ENCODE assay signal across 1 cellular context in the genomic region with DNA sequence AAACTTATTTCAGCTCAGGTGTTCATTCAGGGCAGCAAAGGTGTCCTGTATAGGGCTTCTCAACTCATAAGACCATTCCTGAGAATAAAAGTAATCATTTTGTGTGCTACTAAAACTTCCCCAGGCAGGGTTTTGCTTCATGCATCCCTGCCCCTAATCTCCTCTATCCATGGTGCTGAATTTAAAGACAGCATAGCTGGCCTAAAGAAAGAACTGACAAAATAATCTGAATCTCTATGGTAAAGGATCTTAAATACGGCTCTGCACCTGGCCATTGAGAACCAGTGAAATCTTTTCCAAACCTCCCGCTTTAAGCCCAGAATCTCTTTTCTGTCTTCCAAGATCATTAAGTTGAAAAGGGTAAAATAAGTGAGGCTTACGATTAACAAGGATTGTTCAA.
A peak's percentile ranks its signal among the peaks of the same experiment; 100 is the strongest.
TF ChIP-seq lines count a peak whose summit lies in the region.

No MANE protein-coding gene starts in this region.

TF ChIP-seq in HCT116, 20 proteins besides CTCF, POLR2A, EP300 and RAD21 (continued from another document):
- TF ChIP-seq, protein P1, sequence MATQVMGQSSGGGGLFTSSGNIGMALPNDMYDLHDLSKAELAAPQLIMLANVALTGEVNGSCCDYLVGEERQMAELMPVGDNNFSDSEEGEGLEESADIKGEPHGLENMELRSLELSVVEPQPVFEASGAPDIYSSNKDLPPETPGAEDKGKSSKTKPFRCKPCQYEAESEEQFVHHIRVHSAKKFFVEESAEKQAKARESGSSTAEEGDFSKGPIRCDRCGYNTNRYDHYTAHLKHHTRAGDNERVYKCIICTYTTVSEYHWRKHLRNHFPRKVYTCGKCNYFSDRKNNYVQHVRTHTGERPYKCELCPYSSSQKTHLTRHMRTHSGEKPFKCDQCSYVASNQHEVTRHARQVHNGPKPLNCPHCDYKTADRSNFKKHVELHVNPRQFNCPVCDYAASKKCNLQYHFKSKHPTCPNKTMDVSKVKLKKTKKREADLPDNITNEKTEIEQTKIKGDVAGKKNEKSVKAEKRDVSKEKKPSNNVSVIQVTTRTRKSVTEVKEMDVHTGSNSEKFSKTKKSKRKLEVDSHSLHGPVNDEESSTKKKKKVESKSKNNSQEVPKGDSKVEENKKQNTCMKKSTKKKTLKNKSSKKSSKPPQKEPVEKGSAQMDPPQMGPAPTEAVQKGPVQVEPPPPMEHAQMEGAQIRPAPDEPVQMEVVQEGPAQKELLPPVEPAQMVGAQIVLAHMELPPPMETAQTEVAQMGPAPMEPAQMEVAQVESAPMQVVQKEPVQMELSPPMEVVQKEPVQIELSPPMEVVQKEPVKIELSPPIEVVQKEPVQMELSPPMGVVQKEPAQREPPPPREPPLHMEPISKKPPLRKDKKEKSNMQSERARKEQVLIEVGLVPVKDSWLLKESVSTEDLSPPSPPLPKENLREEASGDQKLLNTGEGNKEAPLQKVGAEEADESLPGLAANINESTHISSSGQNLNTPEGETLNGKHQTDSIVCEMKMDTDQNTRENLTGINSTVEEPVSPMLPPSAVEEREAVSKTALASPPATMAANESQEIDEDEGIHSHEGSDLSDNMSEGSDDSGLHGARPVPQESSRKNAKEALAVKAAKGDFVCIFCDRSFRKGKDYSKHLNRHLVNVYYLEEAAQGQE (IDR thresholded peaks at IDR 0.05; ENCODE audit: low read depth), result peak; percentile 67
- TF ChIP-seq CEBPB (IDR thresholded peaks at IDR 0.05; ENCODE audit: low read depth) (no peak), MAX (IDR thresholded peaks at IDR 0.05) (no peak), EZH2phosphoT487 (IDR thresholded peaks at IDR 0.05; ENCODE audit: borderline replicate concordance) (no peak), POLR2AphosphoS5 (IDR thresholded peaks at IDR 0.05; ENCODE audit: low read depth, low read length) (no peak), ZBTB33 (IDR thresholded peaks at IDR 0.05; ENCODE audit: extremely low read depth, insufficient replicate concordance, low read length) (no peak)
